In genomic region chr2:222290371-222290690, GRCh38 we compare ENCODE assay signal across 17 cellular contexts. TPM values are rescaled to one million over a fixed set of nuclear protein-coding genes. Genes with fewer than 3 reads are reported as not detected.
DNase-seq lines count a peak whose midpoint lies in the region; ATAC-seq and TF ChIP-seq lines count a peak whose summit lies in the region.
"Had no signal": no experiment of that assay in that cellular context is flagged by ENCODE, and none has a peak within 500 bp of the region (broad histone marks: within the 10 kb centered on the region; RNA-seq: fewer than 3 reads in every experiment).

No MANE protein-coding gene starts in this region.

- H4K91ac ChIP-seq in neuronal stem cell (ENCODE audit: low read depth, low read length, poor library complexity) = no peak overlapping the region

- H2BK12ac ChIP-seq in neuronal stem cell (ENCODE audit: low read length) = no peak overlapping the region

- peaks cover 26 to 90% (median 67%) of the 10 kb centered on the region in 3 experiments for H3K27me3 ChIP-seq in neuronal stem cell (ENCODE audit: control insufficient read depth in 3 of 3, insufficient read depth in 3 of 3, low read depth in 1 of 3, low read length in 3 of 3)

- peaks cover 8 to 11% of the 10 kb centered on the region in 2 donors for H3K4me1 ChIP-seq in neuronal stem cell (ENCODE audit: control insufficient read depth in 2 of 2, insufficient read depth in 1 of 2, low read depth in 1 of 2, low read length in 2 of 2)

- H3K27me3 Mint-ChIP-seq in Calu3 (ENCODE audit: unreplicated experiment) (peaks cover 100% of the 10 kb centered on the region), glutamatergic neuron (ENCODE audit: unreplicated experiment) (peaks cover 37% of the 10 kb centered on the region)

- no peak overlapping the region for H3K14ac ChIP-seq in neuronal stem cell (ENCODE audit: low read length)

- H3K36me3 ChIP-seq in SK-N-MC (ENCODE audit: insufficient read depth, low read length) (peaks cover 70% of the 10 kb centered on the region), neuronal stem cell (replicated peaks in 1 of 2; ENCODE audit: control insufficient read depth in 2 of 2, insufficient read depth in 2 of 2, low read length in 2 of 2) (no peaks in the 10 kb centered on the region)
- H3K36me3 ChIP-seq: gastroesophageal sphincter, neutrophil had no signal

- H2AFZ ChIP-seq in neuronal stem cell (ENCODE audit: low read length) = peak overlapping the region; percentile 94

- no peaks in the 10 kb centered on the region for H3K36me3 Mint-ChIP-seq in Calu3 (ENCODE audit: insufficient read depth, unreplicated experiment)
- no peaks in the 10 kb centered on the region for H3K36me3 Mint-ChIP-seq in glutamatergic neuron (ENCODE audit: unreplicated experiment)

- H3K9me3 Mint-ChIP-seq in Calu3 (ENCODE audit: low read depth, unreplicated experiment) = no peaks in the 10 kb centered on the region
- peaks cover 11% of the 10 kb centered on the region for H3K9me3 Mint-ChIP-seq in glutamatergic neuron (ENCODE audit: unreplicated experiment)

- H3K9me3 ChIP-seq in SK-N-MC (ENCODE audit: low read depth, low read length) (no peaks in the 10 kb centered on the region), neuronal stem cell (replicated peaks in 1 of 2; ENCODE audit: control insufficient read depth in 2 of 2, insufficient read depth in 1 of 2, low read depth in 1 of 2, low read length in 2 of 2) (peaks cover 0 to 2% of the 10 kb centered on the region in 2 donors)
- H3K9me3 ChIP-seq: gastroesophageal sphincter, neutrophil had no signal

- H3K27ac Mint-ChIP-seq in Calu3 (ENCODE audit: unreplicated experiment) (no peak overlapping the region), glutamatergic neuron (ENCODE audit: unreplicated experiment) (no peak overlapping the region)
- H3K27ac Mint-ChIP-seq: immature natural killer cell had no signal

- no peak overlapping the region for H2AK5ac ChIP-seq in neuronal stem cell (ENCODE audit: low read depth, low read length)

- no peak overlapping the region for H4K8ac ChIP-seq in neuronal stem cell (ENCODE audit: low read depth, low read length)

- no peak overlapping the region for H2BK120ac ChIP-seq in neuronal stem cell (ENCODE audit: low read depth, low read length)

- H3K4me3 ChIP-seq in SK-N-MC (no peak overlapping the region), neuronal stem cell (ENCODE audit: low read length in 2 of 2) (peak overlapping the region in 1 of 2 donors; percentile 37)

- intact Hi-C loops in Calu3 (cut with micrococcal nuclease; ENCODE audit: unreplicated experiment) = loop anchor here (5.0 kb wide), 1 partner anchor 238 kb away; no protein-coding TSS in a partner anchor

- no peak overlapping the region for H3K4ac ChIP-seq in neuronal stem cell (ENCODE audit: low read length)

- H3K18ac ChIP-seq in neuronal stem cell (ENCODE audit: low read length) = no peak overlapping the region

- H3K27ac ChIP-seq in SK-N-MC (peak overlapping the region; percentile 38; the same call in 1 of the 2 replicates), neuronal stem cell (replicated peaks; ENCODE audit: low read length) (no peak overlapping the region)
- H3K27ac ChIP-seq: gastroesophageal sphincter, neutrophil had no signal

- ATAC-seq in GM18867 (IDR thresholded peaks at IDR 0.05; ENCODE audit: unreplicated experiment) = no peak
- ATAC-seq: gastroesophageal sphincter had no signal

- no CpG with 5 or more reads among the region's 8 CpGs for WGBS in neuronal stem cell (ENCODE audit: extremely low coverage in 2 of 2, insufficient read length in 2 of 2, insufficient replicate concordance in 1 of 2), 2 donors

- H3K23ac ChIP-seq in neuronal stem cell (ENCODE audit: low read depth, low read length, poor library complexity) = no peak overlapping the region

- H3K4me2 ChIP-seq in neuronal stem cell (ENCODE audit: insufficient read depth, low read length, poor library complexity, severe bottlenecking) = peak overlapping the region; percentile 86

- no TSS peak for BruUV-seq in Calu3 (replicated peaks; lab: Mats Ljungman, UMichigan)

- H3K79me1 ChIP-seq in neuronal stem cell (ENCODE audit: low read depth, low read length) = no peaks in the 10 kb centered on the region

- no peak overlapping the region for H2BK15ac ChIP-seq in neuronal stem cell (ENCODE audit: low read length)

- no peak for DNase-seq in Calu3
- no peak for DNase-seq in SK-N-MC (ENCODE audit: low read depth, low spot score)
- no peak for DNase-seq in glutamatergic neuron
- no peak for DNase-seq in neuronal stem cell (ENCODE audit: low spot score)
- DNase-seq in NCI-H1417 treated with DMSO at 0.1 percent for 48 hours (lab: John Stamatoyannopoulos, UW) = no peak
- no peak for DNase-seq in NCI-H2227 treated with DMSO at 0.1 percent for 48 hours (lab: John Stamatoyannopoulos, UW)
- DNase-seq in stimulated activated CD8-positive, alpha-beta memory T cell treated with anti-CD3 and anti-CD28 coated beads, Interleukin-4, amount 100 ng/mL, for 48 hours = no peak
- DNase-seq: activated CD4-positive, CD25-positive, alpha-beta regulatory T cell treated with anti-CD3 and anti-CD28 coated beads, Interleukin-2, amount 50 U/mL, for 72 hours; activated gamma-delta T cell treated with Interleukin-2 at 50 U/mL for 16 hours; amygdala; cortex of kidney; immature natural killer cell; mammary epithelial cell; NCI-H187 treated with DMSO at 0.1 percent for 48 hours had no signal

- H2BK5ac ChIP-seq in neuronal stem cell (ENCODE audit: low read length) = no peak overlapping the region

- H3K9ac ChIP-seq in SK-N-MC (ENCODE audit: insufficient read length) = no peak overlapping the region
- H3K9ac ChIP-seq in neuronal stem cell (ENCODE audit: low read depth, low read length, poor library complexity) = no peak overlapping the region

- CTCF ChIA-PET in Calu3 (lab: Charles Lee) = no interaction called here

- H3K4me3 Mint-ChIP-seq in Calu3 (ENCODE audit: low read depth, unreplicated experiment) = peak overlapping the region; percentile 53
- peak overlapping the region; percentile 79 for H3K4me3 Mint-ChIP-seq in glutamatergic neuron (ENCODE audit: unreplicated experiment)
- H3K4me3 Mint-ChIP-seq: immature natural killer cell had no signal

- H3K4me1 Mint-ChIP-seq in Calu3 (ENCODE audit: low read depth, unreplicated experiment) = no peaks in the 10 kb centered on the region
- peaks cover 17% of the 10 kb centered on the region for H3K4me1 Mint-ChIP-seq in glutamatergic neuron (ENCODE audit: low read depth, unreplicated experiment)

- TF ChIP-seq CTCF in Calu3 (IDR thresholded peaks at IDR 0.05; ENCODE audit: unreplicated experiment) (no peak), glutamatergic neuron (IDR thresholded peaks at IDR 0.05; ENCODE audit: partially characterized antibody, unreplicated experiment) (no peak)

RNA-seq across cellular contexts. Expression of gene PAX3, which starts 8.5 kb away (rescaled TPM):
- total RNA-seq in Calu3 (2022) (not detected in 2 replicates), glutamatergic neuron (ENCODE audit: unreplicated experiment) (31.2 TPM)
- polyA plus RNA-seq in neuronal stem cell (2013, experiment 1 of 2) = 0.04 TPM
- polyA plus RNA-seq in neuronal stem cell (2013, experiment 2 of 2) = not detected
- total RNA-seq: mammary epithelial cell had no signal
- polyA plus RNA-seq: immature natural killer cell, mammary epithelial cell had no signal

Comparison
In these comparisons a context has a peak if more than half of its experiments do, and no peak if none do; other contexts are left out.
1. RNA of gene PAX3, which starts 8.5 kb away (total RNA-seq): 31.2 TPM in glutamatergic neuron (single experiment); not detected in Calu3; every median in the first group is over 10 times any median in the second.